In genomic region chr11:1753426-1754305, GRCh38 we compare ENCODE assay signal across 2 cellular contexts.
TF ChIP-seq lines count a peak whose summit lies in the region.

No MANE protein-coding gene starts in this region.

TF ChIP-seq in SK-N-SH, 30 proteins besides CTCF, POLR2A, EP300 and RAD21 (continued from another document):
- no peak for TF ChIP-seq PBX3 (IDR thresholded peaks at IDR 0.05)
- no peak for TF ChIP-seq GATA2 (CRISPR knock-in tag; IDR thresholded peaks at IDR 0.05)
- no peak for TF ChIP-seq NFIC (IDR thresholded peaks at IDR 0.05; ENCODE audit: borderline replicate concordance)
- TF ChIP-seq TEAD4 (IDR thresholded peaks at IDR 0.05; ENCODE audit: borderline replicate concordance, insufficient read depth): no peak
- TF ChIP-seq CHD2 (IDR thresholded peaks at IDR 0.05; ENCODE audit: low read length, partially characterized antibody): no peak

TF ChIP-seq in SK-N-SH treated with all-trans-retinoic acid at 6 μM for 48 hours, 23 proteins besides CTCF, POLR2A, EP300 and RAD21 (continued from another document):
- no peak for TF ChIP-seq ZNF8 (CRISPR knock-in tag; IDR thresholded peaks at IDR 0.05)
- TF ChIP-seq ZFP3 (CRISPR knock-in tag; IDR thresholded peaks at IDR 0.05): no peak
- TF ChIP-seq RARB (CRISPR knock-in tag; IDR thresholded peaks at IDR 0.05): no peak
- no peak for TF ChIP-seq CSDC2 (CRISPR knock-in tag; IDR thresholded peaks at IDR 0.05)
- TF ChIP-seq ZC3H10 (CRISPR knock-in tag; IDR thresholded peaks at IDR 0.05): no peak
- TF ChIP-seq ESRRG (CRISPR knock-in tag; IDR thresholded peaks at IDR 0.05): no peak
- no peak for TF ChIP-seq PATZ1 (CRISPR knock-in tag; IDR thresholded peaks at IDR 0.05; ENCODE audit: borderline replicate concordance)
- TF ChIP-seq OSR1 (CRISPR knock-in tag; IDR thresholded peaks at IDR 0.05): no peak
- no peak for TF ChIP-seq PPARA (CRISPR knock-in tag; IDR thresholded peaks at IDR 0.05; ENCODE audit: borderline replicate concordance)
- no peak for TF ChIP-seq TSHZ2 (CRISPR knock-in tag; IDR thresholded peaks at IDR 0.05)
- TF ChIP-seq SNAI2 (CRISPR knock-in tag; IDR thresholded peaks at IDR 0.05): no peak
- TF ChIP-seq TOX (CRISPR knock-in tag; IDR thresholded peaks at IDR 0.05; ENCODE audit: borderline replicate concordance): no peak
- TF ChIP-seq POU6F1 (CRISPR knock-in tag; IDR thresholded peaks at IDR 0.05; ENCODE audit: borderline replicate concordance, low read depth): no peak
